Comparison of ENCODE assay signal across 10 cellular contexts in genomic region chr7:16098585-16099179, GRCh38.
DNase-seq lines count a peak whose midpoint lies in the region; ATAC-seq, FAIRE-seq and TF ChIP-seq lines count a peak whose summit lies in the region.
"Had no signal": no experiment of that assay in that cellular context is flagged by ENCODE, and none has a peak within 500 bp of the region (broad histone marks: within the 10 kb centered on the region; RNA-seq: fewer than 3 reads in every experiment).

No MANE protein-coding gene starts in this region.

- FAIRE-seq in D721Med (lab: Jason Lieb, UNC): no peak
- FAIRE-seq: endometrium had no signal

- H3K4me3 ChIP-seq in body of pancreas: no peak overlapping the region
- H3K4me3 ChIP-seq in lower lobe of right lung: no peak overlapping the region
- H3K4me3 ChIP-seq: SJSA1 had no signal

- DNase-seq in D721Med (ENCODE audit: insufficient read length, low spot score): no peak
- DNase-seq in body of pancreas: no peak
- no peak for DNase-seq in lower lobe of right lung
- DNase-seq in Ammon's horn (ENCODE audit: low spot score): no peak
- no peak for DNase-seq in epidermal melanocyte (ENCODE audit: insufficient read length, low spot score)
- DNase-seq in activated naive CD4-positive, alpha-beta T cell (lab: John Stamatoyannopoulos, UW): no peak

- intact Hi-C loops in body of pancreas (cut with DNase I): no loop called here
- intact Hi-C loops in lower lobe of right lung (cut with DNase I): no loop called here

- WGBS in body of pancreas, 2 donors: 49 to 55% methylated on average over 5 of the region's 5 CpGs

- ATAC-seq in body of pancreas (no peak), lower lobe of right lung (no peak), GM21737 (IDR thresholded peaks at IDR 0.05; ENCODE audit: unreplicated experiment) (no peak)

- TF ChIP-seq EP300 in Ishikawa (IDR thresholded peaks at IDR 0.05; ENCODE audit: borderline replicate concordance): no peak

- TF ChIP-seq CTCF in D721Med (IDR thresholded peaks at IDR 0.05; ENCODE audit: insufficient read depth, missing control alignments): peak; percentile 44
- TF ChIP-seq CTCF in body of pancreas (IDR thresholded peaks at IDR 0.05): peak in 6 of 7 experiments; percentile 29 to 49 (median 36)
- TF ChIP-seq CTCF in lower lobe of right lung (IDR thresholded peaks at IDR 0.05): peak; percentile 64

- no peak for TF ChIP-seq POLR2A in body of pancreas (IDR thresholded peaks at IDR 0.05)

- H3K4me1 ChIP-seq in body of pancreas (no peaks in the 10 kb centered on the region), lower lobe of right lung (peaks cover 5% of the 10 kb centered on the region)
- H3K4me1 ChIP-seq: SJSA1 had no signal

- H3K9me3 ChIP-seq in body of pancreas (no peaks in the 10 kb centered on the region), lower lobe of right lung (no peaks in the 10 kb centered on the region)
- H3K9me3 ChIP-seq: SJSA1 had no signal

- H3K27ac ChIP-seq in body of pancreas (no peak overlapping the region), lower lobe of right lung (no peak overlapping the region)
- H3K27ac ChIP-seq: SJSA1 had no signal

- peak; percentile 88 for TF ChIP-seq RAD21 in Ishikawa (IDR thresholded peaks at IDR 0.05; ENCODE audit: low read depth)

- H3K36me3 ChIP-seq in body of pancreas (replicated peaks in 1 of 2; ENCODE audit: insufficient read depth in 1 of 2, low read depth in 2 of 2) (no peaks in the 10 kb centered on the region), lower lobe of right lung (no peaks in the 10 kb centered on the region)
- H3K36me3 ChIP-seq: SJSA1 had no signal

- H3K27me3 ChIP-seq in body of pancreas (no peaks in the 10 kb centered on the region), lower lobe of right lung (ENCODE audit: low read depth) (no peaks in the 10 kb centered on the region)
- H3K27me3 ChIP-seq: SJSA1 had no signal

TF ChIP-seq in Ishikawa, 13 proteins besides CTCF, POLR2A, EP300 and RAD21:
- no peak for TF ChIP-seq CEBPB (IDR thresholded peaks at IDR 0.05)
- TF ChIP-seq TAF1 (IDR thresholded peaks at IDR 0.05; ENCODE audit: low read depth): no peak
- TF ChIP-seq YY1 (IDR thresholded peaks at IDR 0.05; ENCODE audit: low read depth): no peak
- TF ChIP-seq CREB1 (IDR thresholded peaks at IDR 0.05; ENCODE audit: low read depth): no peak
- TF ChIP-seq MAX (IDR thresholded peaks at IDR 0.05): no peak
